ENCODE assay signal across 20 cellular contexts in genomic region chr15:81540909-81541308, GRCh38.
"Had no signal": no experiment of that assay in that cellular context is flagged by ENCODE, and none has a peak within 500 bp of the region (broad histone marks: within the 10 kb centered on the region; RNA-seq: fewer than 3 reads in every experiment).

No MANE protein-coding gene starts in this region.

- H3K27me3 ChIP-seq: esophagus muscularis mucosa, gastroesophageal sphincter, hepatocyte had no signal

- H3K36me3 ChIP-seq: esophagus muscularis mucosa, gastroesophageal sphincter, left lung, lower lobe of right lung had no signal

- DNase-seq: dermis blood vessel endothelial cell; dorsolateral prefrontal cortex; effector CD4-positive, alpha-beta T cell; effector memory CD4-positive, alpha-beta T cell; foreskin keratinocyte; hypothalamus; immature natural killer cell; islet precursor cell; kidney; kidney glomerular epithelial cell; left lung; lower lobe of right lung; mesenchymal stem cell; mucosa of descending colon had no signal

- ATAC-seq: foreskin keratinocyte, gastroesophageal sphincter, left lung, lower lobe of right lung, mucosa of descending colon had no signal

- H3K27ac Mint-ChIP-seq: immature natural killer cell, mesothelial cell of epicardium had no signal

- H3K4me3 ChIP-seq: coronary artery, dorsolateral prefrontal cortex, esophagus muscularis mucosa, gastroesophageal sphincter, hepatocyte, left lung, lower lobe of right lung, mucosa of descending colon had no signal

- H3K36me3 Mint-ChIP-seq: immature natural killer cell, mesothelial cell of epicardium had no signal

- H3K4me1 ChIP-seq: esophagus muscularis mucosa, foreskin keratinocyte, gastroesophageal sphincter, left lung, lower lobe of right lung had no signal

- FAIRE-seq: endothelial cell of umbilical vein, kidney had no signal

- H3K27ac ChIP-seq: coronary artery, dorsolateral prefrontal cortex, esophagus muscularis mucosa, foreskin keratinocyte, gastroesophageal sphincter, hepatocyte, left lung, lower lobe of right lung had no signal

- H3K9me3 ChIP-seq: esophagus muscularis mucosa, gastroesophageal sphincter, left lung, lower lobe of right lung, mucosa of descending colon had no signal
